In genomic region chr11:133354069-133354468, GRCh38 we compare ENCODE assay signal across 27 cellular contexts.
"Had no signal": no experiment of that assay in that cellular context is flagged by ENCODE, and none has a peak within 500 bp of the region (broad histone marks: within the 10 kb centered on the region; RNA-seq: fewer than 3 reads in every experiment).

No MANE protein-coding gene starts in this region.

- H3K27me3 Mint-ChIP-seq: stimulated activated naive B cell treated with anti-CD40 and anti-IgM and Interleukin-4, amounts not matched to agents 10 μg/mL and 1 μg/mL and 100 μg/mL, for 72 hours had no signal

- H3K4me3 Mint-ChIP-seq: mesothelial cell of epicardium; naive B cell; natural killer cell; nephron progenitor cell; neural progenitor cell; stimulated activated naive B cell treated with anti-CD40 and anti-IgM and Interleukin-4, amounts not matched to agents 10 μg/mL and 1 μg/mL and 100 μg/mL, for 72 hours had no signal

- H3K9ac ChIP-seq: neural progenitor cell, parathyroid adenoma had no signal

- H3K4me1 ChIP-seq: left ventricle myocardium inferior, neural progenitor cell, parathyroid adenoma, right atrium auricular region, stomach, testis, thyroid gland, transverse colon, upper lobe of right lung, uterus had no signal

- H3K36me3 Mint-ChIP-seq: mesothelial cell of epicardium; naive B cell; natural killer cell; neural progenitor cell; stimulated activated naive B cell treated with anti-CD40 and anti-IgM and Interleukin-4, amounts not matched to agents 10 μg/mL and 1 μg/mL and 100 μg/mL, for 72 hours had no signal

- H3K27ac Mint-ChIP-seq: mesothelial cell of epicardium; naive B cell; natural killer cell; nephron progenitor cell; neural progenitor cell; stimulated activated naive B cell treated with anti-CD40 and anti-IgM and Interleukin-4, amounts not matched to agents 10 μg/mL and 1 μg/mL and 100 μg/mL, for 72 hours had no signal

- H3K4me2 ChIP-seq: neural progenitor cell had no signal

- H3K4me1 Mint-ChIP-seq: mesothelial cell of epicardium; naive B cell; natural killer cell; nephron progenitor cell; neural progenitor cell; stimulated activated naive B cell treated with anti-CD40 and anti-IgM and Interleukin-4, amounts not matched to agents 10 μg/mL and 1 μg/mL and 100 μg/mL, for 72 hours had no signal

- H3K9me3 ChIP-seq: left ventricle myocardium inferior, neutrophil, right atrium auricular region, stomach, testis, thyroid gland, transverse colon, upper lobe of right lung, uterus had no signal

- H3K27me3 ChIP-seq: neural progenitor cell, neutrophil, right atrium auricular region, stomach, testis, thyroid gland, transverse colon, upper lobe of right lung, uterus had no signal

- H2AFZ ChIP-seq: neural progenitor cell, parathyroid adenoma had no signal

- H3K36me3 ChIP-seq: left ventricle myocardium inferior, neural progenitor cell, neutrophil, right atrium auricular region, stomach, thyroid gland, transverse colon, upper lobe of right lung, uterus had no signal

- H3K79me2 ChIP-seq: parathyroid adenoma had no signal

- DNase-seq: islet precursor cell; left ventricle myocardium inferior; mesendoderm; naive B cell; natural killer cell; nephron progenitor cell; occipital lobe; stimulated activated CD4-positive, alpha-beta T cell treated with anti-CD3 and anti-CD28 coated beads, Interleukin-12 subunit alpha, Interleukin-12 subunit beta, amount 100 ng/mL, for 4 hours; stimulated activated CD4-positive, alpha-beta T cell treated with anti-CD3 and anti-CD28 coated beads, Interleukin-15, amount 100 ng/mL, for 24 hours; stimulated activated CD4-positive, alpha-beta T cell treated with anti-CD3 and anti-CD28 coated beads, Interleukin-2, amount 100 ng/mL, for 24 hours; stimulated activated CD4-positive, alpha-beta T cell treated with anti-CD3 and anti-CD28 coated beads, Interleukin-4, amount 100 ng/mL, for 1 hour; stimulated activated naive B cell treated with anti-CD40 and anti-IgM and Interleukin-4, amounts not matched to agents 10 μg/mL and 1 μg/mL and 100 μg/mL, for 72 hours; stimulated activated naive CD8-positive, alpha-beta T cell treated with anti-CD3 and anti-CD28 coated beads, Interleukin-15, Interleukin-2, amounts not matched to agents 100 U/mL and 50 U/mL, for 24 hours; stomach; testis; thyroid gland; transverse colon; upper lobe of right lung; uterus had no signal

- ATAC-seq: natural killer cell; sciatic nerve; stimulated activated naive B cell treated with anti-CD40 and anti-IgM and Interleukin-4, amounts not matched to agents 10 μg/mL and 1 μg/mL and 100 μg/mL, for 72 hours; stimulated activated naive CD8-positive, alpha-beta T cell treated with anti-CD3 and anti-CD28 coated beads, Interleukin-15, Interleukin-2, amounts not matched to agents 100 U/mL and 50 U/mL, for 24 hours; upper lobe of right lung had no signal

- H3K27ac ChIP-seq: left ventricle myocardium inferior, neural progenitor cell, neutrophil, parathyroid adenoma, right atrium auricular region, skin epidermis, stomach, testis, thyroid gland, transverse colon, upper lobe of right lung, uterus had no signal

- H3K4me3 ChIP-seq: left ventricle myocardium inferior, lung, neural progenitor cell, right atrium auricular region, skin epidermis, stomach, testis, thyroid gland, transverse colon, upper lobe of right lung, uterus had no signal
